8 cellular contexts compared by ENCODE assay signal in genomic region chr13:91313103-91313502, GRCh38. TPM values are rescaled to one million over a fixed set of nuclear protein-coding genes. Genes with fewer than 3 reads are reported as not detected.
DNase-seq lines count a peak whose midpoint lies in the region; ATAC-seq and TF ChIP-seq lines count a peak whose summit lies in the region.

No MANE protein-coding gene starts in this region.

- no peaks in the 10 kb centered on the region for H3K79me2 ChIP-seq in neural progenitor cell (ENCODE audit: low read depth)

- H3K4me3 ChIP-seq in neural progenitor cell: no peak overlapping the region

- ATAC-seq in GM18909 (IDR thresholded peaks at IDR 0.05; ENCODE audit: poor library complexity, unreplicated experiment) (peak; percentile 85), HG03064 (IDR thresholded peaks at IDR 0.05; ENCODE audit: low read depth, unreplicated experiment) (peak; percentile 79)

- no peak overlapping the region for H3K9ac ChIP-seq in neural progenitor cell

- H2AFZ ChIP-seq in neural progenitor cell (replicated peaks): peak overlapping the region; percentile 17

- no peak overlapping the region for H3K4me3 Mint-ChIP-seq in neural progenitor cell

- H3K36me3 Mint-ChIP-seq in neural progenitor cell: no peaks in the 10 kb centered on the region

- no peak overlapping the region for H3K4me2 ChIP-seq in neural progenitor cell

- H3K4me1 Mint-ChIP-seq in neural progenitor cell: no peaks in the 10 kb centered on the region

- no peaks in the 10 kb centered on the region for H3F3A ChIP-seq in neural progenitor cell (ENCODE audit: low read depth)

- no peak overlapping the region for H3K27ac Mint-ChIP-seq in neural progenitor cell

- no peaks in the 10 kb centered on the region for H3K36me3 ChIP-seq in neural progenitor cell

- peaks cover 9% of the 10 kb centered on the region for H3K4me1 ChIP-seq in neural progenitor cell

- H3K27ac ChIP-seq in neural progenitor cell: no peak overlapping the region

- no peaks in the 10 kb centered on the region for H3K9me3 Mint-ChIP-seq in neural progenitor cell

- no peaks in the 10 kb centered on the region for H3K9me3 ChIP-seq in neural progenitor cell (ENCODE audit: low read depth)

- TF ChIP-seq CTCF in neural progenitor cell (IDR thresholded peaks at IDR 0.05): peak; percentile 58

- H3K27me3 Mint-ChIP-seq in neural progenitor cell (ENCODE audit: insufficient read depth, low read depth): no peaks in the 10 kb centered on the region

- no peaks in the 10 kb centered on the region for H3K27me3 ChIP-seq in neural progenitor cell

- DNase-seq in EH (ENCODE audit: low read depth): peak; percentile 21
- peak; percentile 48 for DNase-seq in RKO (ENCODE audit: low spot score)
- peak; percentile 74 for DNase-seq in dermis blood vessel endothelial cell
- DNase-seq in neural progenitor cell (ENCODE audit: low spot score): peak; percentile 56
- DNase-seq in DMS79 (lab: John Stamatoyannopoulos, UW): no peak
- DNase-seq in NCI-H446 treated with DMSO at 0.1 percent for 48 hours (lab: John Stamatoyannopoulos, UW): no peak

- no peaks in the 10 kb centered on the region for H4K20me1 ChIP-seq in neural progenitor cell (ENCODE audit: low read depth)

RNA-seq across cellular contexts. Expression of gene MIR17HG, which starts 34.4 kb away (rescaled TPM):
- total RNA-seq in dermis blood vessel endothelial cell (5.4 and 13.1 TPM in 2 replicates), neural progenitor cell (ENCODE audit: low replicate concordance) (53.4 and 69.7 TPM in 2 replicates)

Comparison
In these comparisons a context has a peak if more than half of its experiments do, and no peak if none do; other contexts are left out.
1. DNase-seq: peak in EH (single experiment), RKO (single experiment), dermis blood vessel endothelial cell (single experiment) and neural progenitor cell (single experiment); none in DMS79 (single experiment) and NCI-H446 treated with DMSO at 0.1 percent for 48 hours (single experiment).